ENCODE assay signal across 1 cellular context in the genomic region with DNA sequence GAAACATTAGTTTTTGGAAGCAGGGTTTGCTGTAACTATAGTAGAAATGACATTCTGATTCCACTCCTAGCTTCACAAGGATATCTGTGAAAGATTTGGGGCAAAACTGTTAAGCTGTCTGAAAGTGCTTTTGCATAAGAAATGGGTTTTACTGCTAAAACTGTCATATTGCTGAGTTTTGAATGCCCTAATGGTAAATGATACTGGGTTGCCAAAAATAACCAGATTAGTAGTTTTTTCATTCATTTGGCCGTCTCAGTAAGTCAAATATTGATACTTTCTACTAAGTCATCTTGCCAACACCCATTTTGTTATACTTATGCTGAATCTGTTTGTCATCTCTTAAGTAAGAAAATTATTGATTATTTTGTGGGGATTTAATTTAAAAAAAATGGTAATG.
TF ChIP-seq lines count a peak whose summit lies in the region.

No MANE protein-coding gene starts in this region.

TF ChIP-seq in GM12878, 131 proteins besides CTCF, POLR2A, EP300 and RAD21:
- TF ChIP-seq, protein P1, sequence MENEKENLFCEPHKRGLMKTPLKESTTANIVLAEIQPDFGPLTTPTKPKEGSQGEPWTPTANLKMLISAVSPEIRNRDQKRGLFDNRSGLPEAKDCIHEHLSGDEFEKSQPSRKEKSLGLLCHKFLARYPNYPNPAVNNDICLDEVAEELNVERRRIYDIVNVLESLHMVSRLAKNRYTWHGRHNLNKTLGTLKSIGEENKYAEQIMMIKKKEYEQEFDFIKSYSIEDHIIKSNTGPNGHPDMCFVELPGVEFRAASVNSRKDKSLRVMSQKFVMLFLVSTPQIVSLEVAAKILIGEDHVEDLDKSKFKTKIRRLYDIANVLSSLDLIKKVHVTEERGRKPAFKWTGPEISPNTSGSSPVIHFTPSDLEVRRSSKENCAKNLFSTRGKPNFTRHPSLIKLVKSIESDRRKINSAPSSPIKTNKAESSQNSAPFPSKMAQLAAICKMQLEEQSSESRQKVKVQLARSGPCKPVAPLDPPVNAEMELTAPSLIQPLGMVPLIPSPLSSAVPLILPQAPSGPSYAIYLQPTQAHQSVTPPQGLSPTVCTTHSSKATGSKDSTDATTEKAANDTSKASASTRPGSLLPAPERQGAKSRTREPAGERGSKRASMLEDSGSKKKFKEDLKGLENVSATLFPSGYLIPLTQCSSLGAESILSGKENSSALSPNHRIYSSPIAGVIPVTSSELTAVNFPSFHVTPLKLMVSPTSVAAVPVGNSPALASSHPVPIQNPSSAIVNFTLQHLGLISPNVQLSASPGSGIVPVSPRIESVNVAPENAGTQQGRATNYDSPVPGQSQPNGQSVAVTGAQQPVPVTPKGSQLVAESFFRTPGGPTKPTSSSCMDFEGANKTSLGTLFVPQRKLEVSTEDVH (IDR thresholded peaks at IDR 0.05; ENCODE audit: low read depth, partially characterized antibody) = peak; percentile 36
- TF ChIP-seq STAT1 (conservative IDR thresholded peaks at IDR 0.05) (no peak), ELK1 (IDR thresholded peaks at IDR 0.05; ENCODE audit: low read depth, low read length) (no peak), MXI1 (IDR thresholded peaks at IDR 0.05; ENCODE audit: low read depth, low read length) (no peak), E4F1 (IDR thresholded peaks at IDR 0.05; ENCODE audit: borderline replicate concordance, partially characterized antibody) (no peak), ZBED1 (IDR thresholded peaks at IDR 0.05; ENCODE audit: borderline replicate concordance) (no peak), ZBTB33 (IDR thresholded peaks at IDR 0.05) (0 out of 2 replicates have a peak, but pooled peaks have one; percentile 34)
